ENCODE assay signal across 36 cellular contexts in the genomic region with DNA sequence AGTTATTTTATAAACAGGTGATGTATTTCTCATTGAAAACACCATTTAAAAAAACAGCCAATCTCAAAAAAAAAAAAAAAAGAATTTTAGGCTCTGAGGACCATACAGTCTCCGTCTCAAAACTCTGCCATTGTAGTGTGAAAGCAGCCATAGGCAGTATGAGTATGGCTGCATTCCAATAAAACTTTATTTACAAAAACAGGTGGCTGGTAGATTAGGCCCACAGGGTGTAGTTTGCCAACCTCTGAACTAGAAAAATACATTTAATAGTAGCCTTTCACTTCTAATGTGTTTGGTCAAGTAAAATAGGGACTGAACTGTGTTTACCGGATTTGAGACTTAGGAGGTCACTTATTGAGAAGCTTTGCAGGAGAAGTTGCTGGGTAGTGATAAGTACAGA.
"Had no signal": no experiment of that assay in that cellular context is flagged by ENCODE, and none has a peak within 500 bp of the region (broad histone marks: within the 10 kb centered on the region; RNA-seq: fewer than 3 reads in every experiment).

No MANE protein-coding gene starts in this region.

- H3K27ac ChIP-seq: adrenal gland, body of pancreas, brain microvascular endothelial cell, breast epithelium, VCaP had no signal

- DNase-seq: activated B cell treated with CpG ODN at 0.5 μM for 24 hours; activated CD4-positive, alpha-beta memory T cell treated with anti-CD3 and anti-CD28 coated beads for 36 hours; activated CD4-positive, alpha-beta T cell treated with anti-CD3 and anti-CD28 coated beads for 4 hours; activated CD4-positive, alpha-beta T cell treated with anti-CD3 and anti-CD28 coated beads, Interleukin-2, amount 10 ng/mL, durations not matched to agents 24 days and 14 days; activated CD4-positive, alpha-beta T cell treated with anti-CD3 and anti-CD28 coated beads, Interleukin-2, amount 50 U/mL, for 1 hour; activated CD4-positive, alpha-beta T cell treated with anti-CD3 and anti-CD28 coated beads, Interleukin-2, amount 50 U/mL, for 4 hours; activated CD4-positive, CD25-positive, alpha-beta regulatory T cell treated with anti-CD3 and anti-CD28 coated beads, Interleukin-2, amount 50 U/mL, for 72 hours; activated CD8-positive, alpha-beta memory T cell treated with anti-CD3 and anti-CD28 coated beads, Interleukin-2, amount 50 U/mL, for 4 hours; activated CD8-positive, alpha-beta T cell treated with anti-CD3 and anti-CD28 coated beads for 36 hours; activated effector memory CD4-positive, alpha-beta T cell treated with anti-CD3 and anti-CD28 coated beads, Interleukin-2, amount 50 U/mL, for 16 hours; activated gamma-delta T cell treated with Interleukin-2 at 50 U/mL for 16 hours; activated naive CD4-positive, alpha-beta T cell; activated naive CD4-positive, alpha-beta T cell treated with anti-CD3 and anti-CD28 coated beads for 36 hours; activated naive CD4-positive, alpha-beta T cell treated with anti-CD3 and anti-CD28 coated beads, Interleukin-2, amount 50 U/mL, for 16 hours; activated naive CD8-positive, alpha-beta T cell treated with anti-CD3 and anti-CD28 coated beads for 36 hours; activated T-cell treated with anti-CD3 and anti-CD28 coated beads for 4 hours; activated T-cell treated with anti-CD3 and anti-CD28 coated beads, Interleukin-2, amount 50 U/mL, for 1 hour; activated T-cell treated with anti-CD3 and anti-CD28 coated beads, Interleukin-2, amount 50 U/mL, for 4 hours; activated T-cell treated with anti-CD3 and anti-CD28 coated beads, Interleukin-2, amount 50 U/mL, for 72 hours; adrenal gland; amniotic stem cell; aorta; body of pancreas; brain microvascular endothelial cell; central memory CD4-positive, alpha-beta T cell; T-helper 2 cell; T-helper 9 cell had no signal

- FAIRE-seq: astrocyte, colon, TTC549 had no signal

- ATAC-seq: activated CD8-positive, alpha-beta T cell treated with anti-CD3 and anti-CD28 coated beads for 36 hours; activated naive CD4-positive, alpha-beta T cell treated with anti-CD3 and anti-CD28 coated beads, Interleukin-2, amount 50 U/mL, for 72 hours; activated T-cell treated with anti-CD3 and anti-CD28 coated beads, Interleukin-2, amount 50 U/mL, for 4 hours; activated T-cell treated with anti-CD3 and anti-CD28 coated beads, Interleukin-2, amount 50 U/mL, for 72 hours; activated T-helper 17 cell treated with anti-CD3 and anti-CD28 coated beads, Interleukin-2, amount 50 U/mL, for 72 hours; body of pancreas had no signal

- H3K27me3 ChIP-seq: adrenal gland, body of pancreas, brain microvascular endothelial cell, breast epithelium had no signal

- H3K4me1 Mint-ChIP-seq: activated CD4-positive, alpha-beta T cell treated with anti-CD3 and anti-CD28 coated beads, Interleukin-2, amount 10 ng/mL, durations not matched to agents 24 days and 14 days; activated T-helper 17 cell treated with anti-CD3 and anti-CD28 coated beads, Interleukin-2, amount 50 U/mL, for 72 hours had no signal

- H3K36me3 ChIP-seq: adrenal gland, brain microvascular endothelial cell, breast epithelium had no signal

- H3K27me3 Mint-ChIP-seq: activated B cell treated with CpG ODN at 0.5 μM for 24 hours; activated CD8-positive, alpha-beta T cell treated with anti-CD3 and anti-CD28 coated beads for 36 hours; activated naive CD8-positive, alpha-beta T cell treated with anti-CD3 and anti-CD28 coated beads for 36 hours; activated T-helper 17 cell treated with anti-CD3 and anti-CD28 coated beads, Interleukin-2, amount 50 U/mL, for 72 hours had no signal

- H3K27ac Mint-ChIP-seq: activated B cell treated with CpG ODN at 0.5 μM for 24 hours; activated CD4-positive, alpha-beta memory T cell treated with anti-CD3 and anti-CD28 coated beads for 36 hours; activated CD4-positive, alpha-beta T cell treated with anti-CD3 and anti-CD28 coated beads, Interleukin-2, amount 10 ng/mL, durations not matched to agents 24 days and 14 days; activated CD8-positive, alpha-beta T cell treated with anti-CD3 and anti-CD28 coated beads for 36 hours; activated naive CD4-positive, alpha-beta T cell treated with anti-CD3 and anti-CD28 coated beads for 36 hours; activated naive CD4-positive, alpha-beta T cell treated with anti-CD3 and anti-CD28 coated beads, Interleukin-2, amount 50 U/mL, for 72 hours; activated naive CD8-positive, alpha-beta T cell treated with anti-CD3 and anti-CD28 coated beads for 36 hours; activated T-cell treated with anti-CD3 and anti-CD28 coated beads, Interleukin-2, amount 50 U/mL, for 72 hours; activated T-helper 1 cell treated with anti-CD3 and anti-CD28 coated beads, Interleukin-12 subunit alpha, Interleukin-12 subunit beta, Interleukin-2, Interleukin-4 antibody, amounts not matched to agents 30 ng/mL and 10 ng/mL and 1 ng/mL, durations not matched to agents 14 hours and 24 hours and 36 hours; activated T-helper 17 cell treated with anti-CD3 and anti-CD28 coated beads, Interleukin-2, amount 50 U/mL, for 72 hours; T-helper 2 cell treated with Interferon-gamma antibody and Interleukin-4, amounts not matched to agents 5 μg/mL and 100 μg/mL, for 36 hours had no signal

- H3K4me1 ChIP-seq: adrenal gland, body of pancreas, breast epithelium had no signal

- H3K4me3 Mint-ChIP-seq: activated B cell treated with CpG ODN at 0.5 μM for 24 hours; activated CD4-positive, alpha-beta memory T cell treated with anti-CD3 and anti-CD28 coated beads for 36 hours; activated CD4-positive, alpha-beta T cell treated with anti-CD3 and anti-CD28 coated beads, Interleukin-2, amount 10 ng/mL, durations not matched to agents 24 days and 14 days; activated CD8-positive, alpha-beta T cell treated with anti-CD3 and anti-CD28 coated beads for 36 hours; activated naive CD4-positive, alpha-beta T cell treated with anti-CD3 and anti-CD28 coated beads for 36 hours; activated naive CD8-positive, alpha-beta T cell treated with anti-CD3 and anti-CD28 coated beads for 36 hours; activated T-cell treated with anti-CD3 and anti-CD28 coated beads, Interleukin-2, amount 50 U/mL, for 4 hours; activated T-cell treated with anti-CD3 and anti-CD28 coated beads, Interleukin-2, amount 50 U/mL, for 72 hours; activated T-helper 1 cell treated with anti-CD3 and anti-CD28 coated beads, Interleukin-12 subunit alpha, Interleukin-12 subunit beta, Interleukin-2, Interleukin-4 antibody, amounts not matched to agents 30 ng/mL and 10 ng/mL and 1 ng/mL, durations not matched to agents 14 hours and 24 hours and 36 hours; activated T-helper 17 cell treated with anti-CD3 and anti-CD28 coated beads, Interleukin-2, amount 50 U/mL, for 72 hours; T-helper 2 cell treated with Interferon-gamma antibody and Interleukin-4, amounts not matched to agents 5 μg/mL and 100 μg/mL, for 36 hours had no signal

- H3K4me3 ChIP-seq: adrenal gland, body of pancreas, breast epithelium had no signal

- H3K9me3 ChIP-seq: adrenal gland, body of pancreas, breast epithelium had no signal
